ENCODE assay signal across 9 cellular contexts in genomic region chr19:12995596-12996541, GRCh38. TPM values are rescaled to one million over a fixed set of nuclear protein-coding genes. Genes with fewer than 3 reads are reported as not detected.
A peak's percentile ranks its signal among the peaks of the same experiment; 100 is the strongest.
DNase-seq lines count a peak whose midpoint lies in the region; ATAC-seq, FAIRE-seq and TF ChIP-seq lines count a peak whose summit lies in the region.
"Had no signal": no experiment of that assay in that cellular context is flagged by ENCODE, and none has a peak within 500 bp of the region (broad histone marks: within the 10 kb centered on the region; RNA-seq: fewer than 3 reads in every experiment).

No MANE protein-coding gene starts in this region.

- no peak for TF ChIP-seq CTCF in CD4-positive, alpha-beta T cell (IDR thresholded peaks at IDR 0.05)
- TF ChIP-seq CTCF in bronchial epithelial cell (IDR thresholded peaks at IDR 0.05; ENCODE audit: insufficient read depth, low read length, severe bottlenecking) (no peak), lower leg skin (IDR thresholded peaks at IDR 0.05) (no peak), thyroid gland (IDR thresholded peaks at IDR 0.05) (no peak)

- H3K9me3 ChIP-seq in CD4-positive, alpha-beta T cell (ENCODE audit: control insufficient read depth, low read length): no peaks in the 10 kb centered on the region
- H3K9me3 ChIP-seq in thyroid gland: no peaks in the 10 kb centered on the region

- peaks cover 6% of the 10 kb centered on the region for H3K27me3 Mint-ChIP-seq in CD4-positive, alpha-beta T cell

- H3K27ac Mint-ChIP-seq in CD4-positive, alpha-beta T cell: no peak overlapping the region

- ATAC-seq in CD4-positive, alpha-beta T cell (ENCODE audit: poor library complexity): peak; percentile 26

- no peak for FAIRE-seq in bronchial epithelial cell (lab: Jason Lieb, UNC)

- peaks cover 21 to 29% of the 10 kb centered on the region in 2 donors for H3K4me1 ChIP-seq in thyroid gland

- DNase-seq in CD4-positive, alpha-beta T cell: no peak
- DNase-seq in HuH-7.5 (ENCODE audit: low spot score) (peak; percentile 79), bronchial epithelial cell (ENCODE audit: low read depth) (no peak), lower leg skin (ENCODE audit: low spot score in 2 of 2) (peak in 1 of 2 donors; percentile 88), thyroid gland (peak; percentile 53 to 55), middle frontal gyrus (ENCODE audit: extremely low spot score, low spot score) (no peak), NCI-H2029 (lab: John Stamatoyannopoulos, UW) (no peak), A172 (ENCODE audit: low spot score) (no peak)

- H3K27ac ChIP-seq in CD4-positive, alpha-beta T cell (ENCODE audit: low read depth, low read length): no peak overlapping the region
- peak overlapping the region; percentile 79 to 87 (median 81) for H3K27ac ChIP-seq in thyroid gland
- H3K27ac ChIP-seq: KMS-11 had no signal

- WGBS in lower leg skin, 2 donors: 0 to 1% methylated on average over 33 to 65 of the region's 138 CpGs
- 0% methylated on average over 16 to 19 of the region's 138 CpGs for WGBS in thyroid gland, 2 donors

- intact Hi-C loops in CD4-positive, alpha-beta T cell (cut with DNase I, micrococcal nuclease): no loop called here
- intact Hi-C loops in lower leg skin (cut with DNase I; ENCODE audit: low total_unique reads): no loop called here
- intact Hi-C loops in thyroid gland (cut with DNase I): no loop called here

- no peaks in the 10 kb centered on the region for H3K27me3 ChIP-seq in CD4-positive, alpha-beta T cell (ENCODE audit: control insufficient read depth, insufficient read depth, low read length)
- H3K27me3 ChIP-seq in bronchial epithelial cell (ENCODE audit: control insufficient read depth, insufficient read depth, low read length): no peaks in the 10 kb centered on the region
- no peaks in the 10 kb centered on the region for H3K27me3 ChIP-seq in thyroid gland

- no peaks in the 10 kb centered on the region for H3K36me3 ChIP-seq in bronchial epithelial cell (ENCODE audit: control insufficient read depth, insufficient read depth, low read length)
- no peaks in the 10 kb centered on the region for H3K36me3 ChIP-seq in thyroid gland

- TF ChIP-seq POLR2A in lower leg skin (IDR thresholded peaks at IDR 0.05) (no peak), thyroid gland (IDR thresholded peaks at IDR 0.05) (peak in 1 of 2 donors; percentile 6)

- peak overlapping the region; percentile 88 for H3K4me3 Mint-ChIP-seq in CD4-positive, alpha-beta T cell

- H3K9me3 Mint-ChIP-seq in CD4-positive, alpha-beta T cell: no peaks in the 10 kb centered on the region

- POLR2A ChIA-PET in CD4-positive, alpha-beta T cell (lab: Charles Lee): no interaction called here

- CTCF ChIA-PET in CD4-positive, alpha-beta T cell (lab: Charles Lee): interaction anchor here (1.0 kb wide), 1 partner anchor 66 kb away, joined by 4 read pairs; no protein-coding TSS in a partner anchor

- H3K4me3 ChIP-seq in bronchial epithelial cell (ENCODE audit: low read depth, low read length) (peak overlapping the region; percentile 86), lower leg skin (ENCODE audit: low read depth, poor library complexity, severe bottlenecking) (peak overlapping the region; percentile 60), thyroid gland (replicated peaks in 1 of 3) (peak overlapping the region; percentile 53 to 86 (median 78))

- peaks cover 10% of the 10 kb centered on the region for H3K4me1 Mint-ChIP-seq in CD4-positive, alpha-beta T cell (ENCODE audit: low read depth)

- peaks cover 4% of the 10 kb centered on the region for H3K36me3 Mint-ChIP-seq in CD4-positive, alpha-beta T cell (ENCODE audit: low read depth)

RNA-seq across cellular contexts. Expression of gene NFIX, which starts 0.6 kb away (rescaled TPM):
- 1 to 10 TPM; 3.0 to 3.3 TPM for total RNA-seq in CD4-positive, alpha-beta T cell
- total RNA-seq in bronchial epithelial cell (5.4 and 5.8 TPM in 2 replicates), lower leg skin (100 to 1,000 TPM; 119 to 177 (median 136) TPM), thyroid gland (10 to 100 TPM; 38.8 to 70.2 (median 62.4) TPM)
- total RNA-seq in A172 (2014; rRNA removed; shearing (Covaris generic)): 17.0 and 25.7 TPM in 2 replicates

RNA-seq across cellular contexts. Expression of gene DAND5, which starts 26.5 kb away (rescaled TPM):
- not detected for total RNA-seq in CD4-positive, alpha-beta T cell
- total RNA-seq in bronchial epithelial cell (not detected in 2 replicates), lower leg skin (under 1 TPM in 1 of 4 donors, not detected in 3; 0.32 TPM), thyroid gland (under 1 TPM in 2 of 4 donors, not detected in 2; 0.40 to 0.45 TPM)
- 0.10 and 0.36 TPM in 2 replicates for total RNA-seq in A172 (2014; rRNA removed; shearing (Covaris generic))

RNA-seq across cellular contexts. Expression of gene GADD45GIP1, which starts 38.8 kb away (rescaled TPM):
- 10 to 100 TPM; 12.1 to 12.8 TPM for total RNA-seq in CD4-positive, alpha-beta T cell
- 27.1 and 36.0 TPM in 2 replicates for total RNA-seq in bronchial epithelial cell
- total RNA-seq in lower leg skin: 10 to 100 TPM; 21.8 to 42.3 (median 29.7) TPM
- total RNA-seq in thyroid gland: 10 to 100 TPM; 31.8 to 68.3 (median 55.2) TPM
- 64.2 and 82.8 TPM in 2 replicates for total RNA-seq in A172 (2014; rRNA removed; shearing (Covaris generic))

RNA-seq across cellular contexts. Expression of gene RAD23A, which starts 50.2 kb away (rescaled TPM):
- total RNA-seq in CD4-positive, alpha-beta T cell: 10 to 100 TPM; 90.0 to 92.7 TPM
- 91.1 and 120 TPM in 2 replicates for total RNA-seq in bronchial epithelial cell
- total RNA-seq in lower leg skin: 100 to 1,000 TPM; 101 to 128 (median 105) TPM
- 100 to 1,000 TPM in 2 of 4 donors, 10 to 100 TPM in 2; 72.0 to 128 (median 101) TPM for total RNA-seq in thyroid gland
- 180 and 185 TPM in 2 replicates for total RNA-seq in A172 (2014; rRNA removed; shearing (Covaris generic))

RNA-seq across cellular contexts. Expression of gene CALR, which starts 57.5 kb away (rescaled TPM):
- 100 to 1,000 TPM; 558 to 559 TPM for total RNA-seq in CD4-positive, alpha-beta T cell
- 1,002 and 1,570 TPM in 2 replicates for total RNA-seq in bronchial epithelial cell
- total RNA-seq in lower leg skin: 100 to 1,000 TPM; 171 to 350 (median 229) TPM
- 1,000 to 10,000 TPM; 1,892 to 4,270 (median 2,942) TPM for total RNA-seq in thyroid gland
- total RNA-seq in A172 (2014; rRNA removed; shearing (Covaris generic)): 1,790 and 1,863 TPM in 2 replicates

Comparison
In these comparisons a context has a peak if more than half of its experiments do, and no peak if none do; other contexts are left out.
1. DNase-seq: peak in HuH-7.5 (single experiment) and thyroid gland (2 of 2); none in CD4-positive, alpha-beta T cell (0 of 10), bronchial epithelial cell (single experiment), middle frontal gyrus (single experiment), NCI-H2029 (single experiment) and A172 (single experiment).
2. Peak in every context shown above with its lines, with median percentiles within 50 percentile points of each other: H3K4me3 ChIP-seq.